In genomic region chr10:103966671-103967432, GRCh38 we compare ENCODE assay signal across 8 cellular contexts. TPM values are rescaled to one million over a fixed set of nuclear protein-coding genes. Genes with fewer than 3 reads are reported as not detected.
A peak's percentile ranks its signal among the peaks of the same experiment; 100 is the strongest.
DNase-seq lines count a peak whose midpoint lies in the region; ATAC-seq and TF ChIP-seq lines count a peak whose summit lies in the region.

Gene SLK (plus strand): TSS chr10:103967140. CDS start chr10:103967746, 606 bp downstream.

- peak; percentile 65 for ATAC-seq in PC-3

- H4K20me1 ChIP-seq in PC-3 (ENCODE audit: low read length): peaks cover 30% of the 10 kb centered on the region

- H3K4me3 ChIP-seq in Caco-2 (ENCODE audit: low read depth, low read length) (peak within 1 kb of the TSS; percentile 95), PC-3 (ENCODE audit: low read length) (peak within 1 kb of the TSS; percentile 89), mucosa of stomach (ENCODE audit: low read length) (peak within 1 kb of the TSS; percentile 94)

- peak; percentile 94 for TF ChIP-seq POLR2A in erythroblast (IDR thresholded peaks at IDR 0.05; ENCODE audit: low read length)

- H3K9me3 Mint-ChIP-seq in Caco-2 (ENCODE audit: unreplicated experiment): no peaks in the 10 kb centered on the region

- H3K9me2 ChIP-seq in PC-3 (replicated peaks; ENCODE audit: low read length): no peaks in the 10 kb centered on the region

- H3K36me3 ChIP-seq in Caco-2 (ENCODE audit: control insufficient read depth, insufficient read depth, low read length) (no peaks in the 10 kb centered on the region; the same call in 1 of the 2 replicates), PC-3 (ENCODE audit: low read depth, low read length) (no peaks in the 10 kb centered on the region), mucosa of stomach (ENCODE audit: control insufficient read depth, insufficient read depth, low read length) (no peaks in the 10 kb centered on the region)

- H3K27me3 ChIP-seq in Caco-2 (replicated peaks; ENCODE audit: control insufficient read depth, insufficient read depth, low read length) (no peaks in the 10 kb centered on the region), PC-3 (ENCODE audit: low read length) (no peaks in the 10 kb centered on the region), mucosa of stomach (ENCODE audit: control insufficient read depth, insufficient read depth, low read length) (no peaks in the 10 kb centered on the region)

- TF ChIP-seq CTCF in Caco-2 (IDR thresholded peaks at IDR 0.05; ENCODE audit: insufficient read depth in 1 of 2, low read depth in 1 of 2, low read length in 1 of 2, severe bottlenecking in 1 of 2, unreplicated experiment in 1 of 2): no peak
- no peak for TF ChIP-seq CTCF in GM20000 (IDR thresholded peaks at IDR 0.05; ENCODE audit: extremely low read depth, missing control alignments)
- TF ChIP-seq CTCF in PC-3 (conservative IDR thresholded peaks at IDR 0.05; ENCODE audit: low read depth, low read length): no peak

- peak within 1 kb of the TSS; percentile 48 for H3K27ac ChIP-seq in PC-3 (ENCODE audit: low read length)

- no peaks in the 10 kb centered on the region for H3K9me3 ChIP-seq in Caco-2
- H3K9me3 ChIP-seq in PC-3 (ENCODE audit: low read length): no peaks in the 10 kb centered on the region
- no peaks in the 10 kb centered on the region for H3K9me3 ChIP-seq in mucosa of stomach (ENCODE audit: control insufficient read depth, low read length)

- H3K36me3 Mint-ChIP-seq in Caco-2 (ENCODE audit: insufficient read depth, unreplicated experiment): no peaks in the 10 kb centered on the region

- H2AFZ ChIP-seq in PC-3 (ENCODE audit: low read length): peak within 1 kb of the TSS; percentile 94

- H3K9ac ChIP-seq in PC-3 (ENCODE audit: low read length) (peak within 1 kb of the TSS; percentile 82), mucosa of stomach (ENCODE audit: low read length) (peak within 1 kb of the TSS; percentile 99)

- H3K4me3 Mint-ChIP-seq in Caco-2 (ENCODE audit: unreplicated experiment): peak within 1 kb of the TSS; percentile 86

- peaks cover 9% of the 10 kb centered on the region for H3K4me1 Mint-ChIP-seq in Caco-2 (ENCODE audit: low read depth, unreplicated experiment)

- peaks cover 44% of the 10 kb centered on the region for H3K79me2 ChIP-seq in PC-3 (ENCODE audit: low read length)

- BruUV-seq in Caco-2 (replicated peaks; lab: Mats Ljungman, UMichigan) (no TSS peak), PC-3 (replicated peaks; lab: Mats Ljungman, UMichigan) (TSS peak; percentile 91)

- no peaks in the 10 kb centered on the region for H3F3A ChIP-seq in PC-3 (ENCODE audit: low read length, unreplicated experiment)

- H3K4me2 ChIP-seq in PC-3 (ENCODE audit: low read length): peak within 1 kb of the TSS; percentile 94

- no peaks in the 10 kb centered on the region for H3K27me3 Mint-ChIP-seq in Caco-2 (ENCODE audit: insufficient read depth, unreplicated experiment)

- CTCF ChIA-PET in Caco-2 (lab: Charles Lee) (interaction anchor here (1.1 kb wide), 1 partner anchor 79 kb away, joined by 3 read pairs; no protein-coding TSS in a partner anchor), PC-3 (lab: Charles Lee) (no interaction called here)

- peak within 1 kb of the TSS; percentile 88 for H3K27ac Mint-ChIP-seq in Caco-2 (ENCODE audit: unreplicated experiment)

- intact Hi-C loops in Caco-2 (cut with micrococcal nuclease; ENCODE audit: unreplicated experiment) (loop anchor here (1.0 to 2.0 kb wide), 4 partner anchors 38 to 154 kb away; partner anchors contain the start of gene STN1), PC-3 (cut with micrococcal nuclease) (loop anchor here (2.0 to 5.0 kb wide), 2 partner anchors 48 to 155 kb away; partner anchors contain the start of genes SFR1 and STN1)

- POLR2A ChIA-PET in Caco-2 (lab: Charles Lee): interaction anchor here (0.5 to 0.6 kb wide), 3 partner anchors 37 to 302 kb away, joined by 3 to 5 read pairs (median 3); partner anchors contain the start of gene GSTO2
- POLR2A ChIA-PET in PC-3 (lab: Charles Lee; ENCODE audit: unreplicated experiment): interaction anchor here (0.6 kb wide), 1 partner anchor 17 kb away, joined by 3 read pairs; no protein-coding TSS in a partner anchor

- H3K4me1 ChIP-seq in Caco-2: peaks cover 8% of the 10 kb centered on the region
- peaks cover 20% of the 10 kb centered on the region for H3K4me1 ChIP-seq in PC-3 (ENCODE audit: insufficient read depth, low read length)
- no peaks in the 10 kb centered on the region for H3K4me1 ChIP-seq in mucosa of stomach (ENCODE audit: control insufficient read depth, insufficient read depth, low read length)

- DNase-seq in Caco-2: peak; percentile 76 to 89
- peak; percentile 95 for DNase-seq in GM20000 (ENCODE audit: low spot score)
- peak; percentile 83 for DNase-seq in HT-29 (ENCODE audit: low spot score)
- peak; percentile 80 for DNase-seq in PC-3
- peak; percentile 87 for DNase-seq in activated T-cell treated with anti-CD3 and anti-CD28 coated beads, Interleukin-2, amount 50 U/mL, for 1 hour
- DNase-seq in erythroblast (lab: John Stamatoyannopoulos, UW): peak; percentile 90 to 94
- DNase-seq in stimulated activated CD8-positive, alpha-beta memory T cell treated with anti-CD3 and anti-CD28 coated beads, Interleukin-4, amount 100 ng/mL, for 48 hours: peak; percentile 86

RNA-seq across cellular contexts. Expression of gene SLK, which starts in this region (rescaled TPM):
- total RNA-seq in Caco-2 (2022) (35.6 and 39.5 TPM in 2 replicates), PC-3 (2014; rRNA removed) (17.3 and 20.2 TPM in 2 replicates)
- 15.1 and 16.1 TPM in 2 replicates for total RNA-seq in HT-29 (2014; rRNA removed; shearing (Covaris generic))

Comparison
In these comparisons a context has a peak if more than half of its experiments do, and no peak if none do; other contexts are left out.
1. Peak in every context shown above with its lines: DNase-seq, ATAC-seq, H3K4me3 ChIP-seq and H3K27ac ChIP-seq.